17 cellular contexts compared by ENCODE assay signal in the genomic region with DNA sequence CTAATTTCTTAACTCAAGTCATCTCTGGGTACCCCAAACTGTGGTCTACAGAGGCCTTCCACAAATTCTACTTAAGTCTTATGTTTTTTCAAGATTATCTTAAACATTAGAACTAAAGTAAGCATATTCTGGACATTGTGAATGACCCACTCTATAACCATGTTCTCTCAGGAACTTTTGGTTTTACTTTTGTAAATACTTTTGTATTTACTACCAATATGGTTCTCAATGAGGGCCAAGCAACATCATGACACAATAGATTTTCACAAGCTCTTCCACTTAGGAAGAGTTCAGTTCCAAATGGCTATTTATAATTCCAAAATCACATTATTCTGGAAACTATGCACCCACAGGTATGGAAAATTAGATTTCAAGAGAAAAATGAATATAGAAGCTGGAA. TPM values are rescaled to one million over a fixed set of nuclear protein-coding genes. Genes with fewer than 3 reads are reported as not detected.
"Had no signal": no experiment of that assay in that cellular context is flagged by ENCODE, and none has a peak within 500 bp of the region (broad histone marks: within the 10 kb centered on the region; RNA-seq: fewer than 3 reads in every experiment).

No MANE protein-coding gene starts in this region.

- H3K4me1 ChIP-seq: lower lobe of right lung, parathyroid adenoma, sigmoid colon had no signal

- H2AFZ ChIP-seq: parathyroid adenoma had no signal

- H3K79me2 ChIP-seq: parathyroid adenoma had no signal

- H3K9me3 ChIP-seq: lower lobe of right lung, sigmoid colon had no signal

- H3K36me3 ChIP-seq: lower lobe of right lung, sigmoid colon had no signal

- H3K27ac Mint-ChIP-seq: activated CD4-positive, alpha-beta T cell treated with anti-CD3 and anti-CD28 coated beads for 36 hours; activated naive CD8-positive, alpha-beta T cell treated with anti-CD3 and anti-CD28 coated beads for 36 hours; activated T-helper 1 cell treated with anti-CD3 and anti-CD28 coated beads, Interleukin-12 subunit alpha, Interleukin-12 subunit beta, Interleukin-2, Interleukin-4 antibody, amounts not matched to agents 30 ng/mL and 10 ng/mL and 1 ng/mL, durations not matched to agents 14 hours and 24 hours and 36 hours; naive thymus-derived CD8-positive, alpha-beta T cell; WTC11 had no signal

- FAIRE-seq: frontal cortex, keratinocyte, TTC549 had no signal

- H3K27me3 ChIP-seq: sigmoid colon had no signal

- H3K4me3 ChIP-seq: lower lobe of right lung, sigmoid colon had no signal

- H3K9ac ChIP-seq: parathyroid adenoma had no signal

- H3K27ac ChIP-seq: lower lobe of right lung, parathyroid adenoma, sigmoid colon had no signal

- H3K36me3 Mint-ChIP-seq: naive thymus-derived CD8-positive, alpha-beta T cell had no signal

- H3K27me3 Mint-ChIP-seq: activated CD4-positive, alpha-beta T cell treated with anti-CD3 and anti-CD28 coated beads for 36 hours had no signal

- DNase-seq: activated CD4-positive, alpha-beta T cell treated with anti-CD3 and anti-CD28 coated beads for 36 hours; activated CD4-positive, alpha-beta T cell treated with anti-CD3 and anti-CD28 coated beads, Interleukin-2, amount 50 U/mL, for 48 hours; activated naive CD8-positive, alpha-beta T cell treated with anti-CD3 and anti-CD28 coated beads for 36 hours; activated T-cell treated with anti-CD3 and anti-CD28 coated beads for 4 hours; amniotic stem cell; effector CD4-positive, alpha-beta T cell; head of caudate nucleus; lower lobe of right lung; naive thymus-derived CD8-positive, alpha-beta T cell; sigmoid colon; stimulated activated naive CD4-positive, alpha-beta T cell had no signal

- H3K4me3 Mint-ChIP-seq: activated CD4-positive, alpha-beta T cell treated with anti-CD3 and anti-CD28 coated beads for 36 hours; activated naive CD8-positive, alpha-beta T cell treated with anti-CD3 and anti-CD28 coated beads for 36 hours; activated T-helper 1 cell treated with anti-CD3 and anti-CD28 coated beads, Interleukin-12 subunit alpha, Interleukin-12 subunit beta, Interleukin-2, Interleukin-4 antibody, amounts not matched to agents 30 ng/mL and 10 ng/mL and 1 ng/mL, durations not matched to agents 14 hours and 24 hours and 36 hours; naive thymus-derived CD8-positive, alpha-beta T cell; WTC11 had no signal

RNA-seq across cellular contexts. Expression of gene DIAPH3, which starts 10.8 kb away (rescaled TPM):
- total RNA-seq: naive thymus-derived CD8-positive, alpha-beta T cell had no signal
